ENCODE assay signal across 11 cellular contexts in genomic region chr1:79197421-79197820, GRCh38.
DNase-seq lines count a peak whose midpoint lies in the region; ATAC-seq and TF ChIP-seq lines count a peak whose summit lies in the region.
"Had no signal": no experiment of that assay in that cellular context is flagged by ENCODE, and none has a peak within 500 bp of the region (broad histone marks: within the 10 kb centered on the region; RNA-seq: fewer than 3 reads in every experiment).

No MANE protein-coding gene starts in this region.

- no peaks in the 10 kb centered on the region for H3K27me3 ChIP-seq in heart left ventricle
- H3K27me3 ChIP-seq in Panc1 (ENCODE audit: control insufficient read depth, insufficient read depth, low read length) = no peaks in the 10 kb centered on the region
- H3K27me3 ChIP-seq in tibial nerve = no peaks in the 10 kb centered on the region
- H3K27me3 ChIP-seq: BLaER1 treated with 17β-estradiol and CSF1 and Interleukin-3, amounts not matched to agents 10 nM and 100 nM had no signal

- H3K4me1 ChIP-seq in heart left ventricle = peaks cover 0 to 10% (median 0%) of the 10 kb centered on the region in 12 donors
- no peaks in the 10 kb centered on the region for H3K4me1 ChIP-seq in Panc1 (ENCODE audit: control insufficient read depth, insufficient read depth, low read length)
- H3K4me1 ChIP-seq in tibial nerve = no peaks in the 10 kb centered on the region
- H3K4me1 ChIP-seq: BLaER1 treated with 17β-estradiol and CSF1 and Interleukin-3, amounts not matched to agents 10 nM and 100 nM had no signal

- in situ Hi-C loops in Panc1 (cut with HindIII; ENCODE audit: low pct_unique_long_range_greater_than_20kb, low sequenced_read_pairs) = no loop called here

- H3K9me3 Mint-ChIP-seq in activated naive CD4-positive, alpha-beta T cell treated with anti-CD3 and anti-CD28 coated beads for 36 hours = peaks cover under 1% of the 10 kb centered on the region
- H3K9me3 Mint-ChIP-seq: stimulated activated naive CD8-positive, alpha-beta T cell treated with anti-CD3 and anti-CD28 coated beads, Interleukin-15, Interleukin-2, amounts not matched to agents 100 ng/mL and 50 ng/mL, for 24 hours had no signal

- CTCF ChIA-PET in Panc1 (lab: Charles Lee) = no interaction called here
- CTCF ChIA-PET in activated naive CD4-positive, alpha-beta T cell treated with anti-CD3 and anti-CD28 coated beads for 36 hours (lab: Charles Lee) = no interaction called here

- BruUV-seq in Panc1 (replicated peaks; lab: Mats Ljungman, UMichigan) = no TSS peak

- no peak overlapping the region for H3K27ac Mint-ChIP-seq in activated naive CD4-positive, alpha-beta T cell treated with anti-CD3 and anti-CD28 coated beads for 36 hours
- H3K27ac Mint-ChIP-seq: stimulated activated naive CD8-positive, alpha-beta T cell treated with anti-CD3 and anti-CD28 coated beads, Interleukin-15, Interleukin-2, amounts not matched to agents 100 ng/mL and 50 ng/mL, for 24 hours had no signal

- intact Hi-C loops in heart left ventricle (cut with DNase I) = loop anchor here in 9 of 10 donors (1.0 to 10.0 kb wide), 6 partner anchors 193 to 360 kb away; partner anchors contain the start of gene ADGRL4 (in 1 of the 9)
- intact Hi-C loops in Right ventricle myocardium inferior (cut with DNase I) = loop anchor here (10.0 kb wide), 1 partner anchor 113 kb away; no protein-coding TSS in a partner anchor
- intact Hi-C loops in Panc1 (cut with micrococcal nuclease; ENCODE audit: unreplicated experiment) = loop anchor here (1.0 kb wide), 1 partner anchor 358 kb away; no protein-coding TSS in a partner anchor
- intact Hi-C loops in activated naive CD4-positive, alpha-beta T cell treated with anti-CD3 and anti-CD28 coated beads for 36 hours (cut with micrococcal nuclease) = loop anchor here (5.0 kb wide), 1 partner anchor 360 kb away; no protein-coding TSS in a partner anchor

- POLR2A ChIA-PET in Panc1 (lab: Charles Lee) = no interaction called here

- H3K4me3 ChIP-seq in heart left ventricle (no peak overlapping the region), Panc1 (ENCODE audit: low read depth in 2 of 2, low read length in 2 of 2) (no peak overlapping the region), fibroblast of pulmonary artery (replicated peaks; ENCODE audit: low read depth, low read length) (no peak overlapping the region), tibial nerve (no peak overlapping the region)
- H3K4me3 ChIP-seq: BLaER1 treated with 17β-estradiol and CSF1 and Interleukin-3, amounts not matched to agents 10 nM and 100 nM had no signal

- WGBS in heart left ventricle, 4 donors = 50 to 69% (median 59%) methylated on average over 2 of the region's 2 CpGs
- WGBS in tibial nerve, 2 donors = 56 to 87% methylated on average over 2 of the region's 2 CpGs

- H3K36me3 ChIP-seq in heart left ventricle = no peaks in the 10 kb centered on the region
- no peaks in the 10 kb centered on the region for H3K36me3 ChIP-seq in Panc1 (ENCODE audit: control insufficient read depth, insufficient read depth, low read length)
- no peaks in the 10 kb centered on the region for H3K36me3 ChIP-seq in tibial nerve
- H3K36me3 ChIP-seq: BLaER1 treated with 17β-estradiol and CSF1 and Interleukin-3, amounts not matched to agents 10 nM and 100 nM had no signal

- no peaks in the 10 kb centered on the region for H3K27me3 Mint-ChIP-seq in activated naive CD4-positive, alpha-beta T cell treated with anti-CD3 and anti-CD28 coated beads for 36 hours (ENCODE audit: low read depth)
- H3K27me3 Mint-ChIP-seq: stimulated activated naive CD8-positive, alpha-beta T cell treated with anti-CD3 and anti-CD28 coated beads, Interleukin-15, Interleukin-2, amounts not matched to agents 100 ng/mL and 50 ng/mL, for 24 hours had no signal

- H3K4me3 Mint-ChIP-seq in activated naive CD4-positive, alpha-beta T cell treated with anti-CD3 and anti-CD28 coated beads for 36 hours = no peak overlapping the region
- H3K4me3 Mint-ChIP-seq: stimulated activated naive CD8-positive, alpha-beta T cell treated with anti-CD3 and anti-CD28 coated beads, Interleukin-15, Interleukin-2, amounts not matched to agents 100 ng/mL and 50 ng/mL, for 24 hours had no signal

- TF ChIP-seq POLR2A in heart left ventricle (IDR thresholded peaks at IDR 0.05) = no peak
- TF ChIP-seq POLR2A in tibial nerve (IDR thresholded peaks at IDR 0.05) = no peak

- no peaks in the 10 kb centered on the region for H3K4me1 Mint-ChIP-seq in activated naive CD4-positive, alpha-beta T cell treated with anti-CD3 and anti-CD28 coated beads for 36 hours (ENCODE audit: low read depth)

- no peaks in the 10 kb centered on the region for H3K36me3 Mint-ChIP-seq in activated naive CD4-positive, alpha-beta T cell treated with anti-CD3 and anti-CD28 coated beads for 36 hours (ENCODE audit: low read depth)

- no peaks in the 10 kb centered on the region for H3K9me3 ChIP-seq in heart left ventricle
- H3K9me3 ChIP-seq in Panc1 (ENCODE audit: control insufficient read depth, insufficient read depth, low read depth, low read length) = no peaks in the 10 kb centered on the region
- H3K9me3 ChIP-seq in tibial nerve = no peaks in the 10 kb centered on the region
- H3K9me3 ChIP-seq: BLaER1 treated with 17β-estradiol and CSF1 and Interleukin-3, amounts not matched to agents 10 nM and 100 nM had no signal

- ATAC-seq in heart left ventricle = no peak
- ATAC-seq in Right ventricle myocardium inferior = no peak
- ATAC-seq in Panc1 = no peak
- no peak for ATAC-seq in HG02571 (IDR thresholded peaks at IDR 0.05; ENCODE audit: unreplicated experiment)

- TF ChIP-seq EP300 in tibial nerve (IDR thresholded peaks at IDR 0.05) = no peak

- TF ChIP-seq CTCF in heart left ventricle (IDR thresholded peaks at IDR 0.05) = peak; percentile 12 to 66 (median 47)
- peak; percentile 25; the same call in 1 of the 2 replicates for TF ChIP-seq CTCF in Panc1 (IDR thresholded peaks at IDR 0.05)
- TF ChIP-seq CTCF in fibroblast of pulmonary artery (IDR thresholded peaks at IDR 0.05; ENCODE audit: low read length, missing control alignments) = peak; percentile 45
- TF ChIP-seq CTCF in tibial nerve (IDR thresholded peaks at IDR 0.05) = peak in 3 of 5 experiments; percentile 18 to 34 (median 31)

- H3K27ac ChIP-seq in heart left ventricle (no peak overlapping the region), Panc1 (ENCODE audit: low read length) (no peak overlapping the region), tibial nerve (no peak overlapping the region)
- H3K27ac ChIP-seq: BLaER1 treated with 17β-estradiol and CSF1 and Interleukin-3, amounts not matched to agents 10 nM and 100 nM had no signal

- no peak for DNase-seq in heart left ventricle
- no peak for DNase-seq in Right ventricle myocardium inferior (ENCODE audit: missing footprints)
- peak; percentile 64 for DNase-seq in Panc1 (ENCODE audit: low read depth, low spot score)
- DNase-seq in fibroblast of pulmonary artery (ENCODE audit: low read depth) = peak; percentile 72
- DNase-seq in tibial nerve (ENCODE audit: low spot score in 2 of 2) = peak in 1 of 2 donors; percentile 18
- no peak for DNase-seq in activated naive CD4-positive, alpha-beta T cell treated with anti-CD3 and anti-CD28 coated beads for 36 hours
- DNase-seq in activated naive CD4-positive, alpha-beta T cell treated with Interleukin-2 at 50 U/mL for 16 hours = no peak
- DNase-seq: retina had no signal

Comparison
In these comparisons a context has a peak if more than half of its experiments do, and no peak if none do; other contexts are left out.
1. DNase-seq: peak in Panc1 (single experiment) and fibroblast of pulmonary artery (single experiment); none in heart left ventricle (0 of 5), Right ventricle myocardium inferior (single experiment), activated naive CD4-positive, alpha-beta T cell treated with anti-CD3 and anti-CD28 coated beads for 36 hours (single experiment) and activated naive CD4-positive, alpha-beta T cell treated with Interleukin-2 at 50 U/mL for 16 hours (single experiment).
2. Peak in every context shown above with its lines, with median percentiles within 50 percentile points of each other: CTCF ChIP-seq.